ENCODE assay signal across 8 cellular contexts in genomic region chr5:82277987-82278710, GRCh38. TPM values are rescaled to one million over a fixed set of nuclear protein-coding genes. Genes with fewer than 3 reads are reported as not detected.
DNase-seq lines count a peak whose midpoint lies in the region; TF ChIP-seq lines count a peak whose summit lies in the region.

TSS of gene RPS23 (minus strand) at chr5:82278354. CDS start at chr5:82278323, 31 bp downstream.

- H3K27ac ChIP-seq in SK-N-MC: peak within 1 kb of the TSS; percentile 97
- peak within 1 kb of the TSS; percentile 90 for H3K27ac ChIP-seq in temporal lobe (ENCODE audit: low read depth, low read length)

- H3K9me3 Mint-ChIP-seq in activated naive CD4-positive, alpha-beta T cell treated with anti-CD3 and anti-CD28 coated beads, Interleukin-2, amount 10 ng/mL, durations not matched to agents 7 days and 5 days: no peaks in the 10 kb centered on the region

- H3K27ac Mint-ChIP-seq in activated naive CD4-positive, alpha-beta T cell treated with anti-CD3 and anti-CD28 coated beads, Interleukin-2, amount 10 ng/mL, durations not matched to agents 7 days and 5 days: peak within 1 kb of the TSS; percentile 97

- H3K36me3 ChIP-seq in SK-N-MC (ENCODE audit: insufficient read depth, low read length): peaks cover 43% of the 10 kb centered on the region

- H3K9ac ChIP-seq in SK-N-MC (ENCODE audit: insufficient read length): peak within 1 kb of the TSS; percentile 100

- peaks cover 38% of the 10 kb centered on the region for H3K36me3 Mint-ChIP-seq in activated naive CD4-positive, alpha-beta T cell treated with anti-CD3 and anti-CD28 coated beads, Interleukin-2, amount 10 ng/mL, durations not matched to agents 7 days and 5 days

- peak; percentile 96 for DNase-seq in GM03348 (ENCODE audit: low spot score)
- peak; percentile 88 for DNase-seq in HEK293T (ENCODE audit: extremely low spot score)
- peak; percentile 90 for DNase-seq in MV-4-11 (lab: John Stamatoyannopoulos, UW)
- DNase-seq in SK-N-MC (ENCODE audit: low read depth, low spot score): peak; percentile 92
- peak; percentile 92 for DNase-seq in activated naive CD4-positive, alpha-beta T cell treated with anti-CD3 and anti-CD28 coated beads, Interleukin-2, amount 10 ng/mL, durations not matched to agents 7 days and 5 days
- peak; percentile 93 for DNase-seq in globus pallidus (ENCODE audit: low spot score)
- DNase-seq in occipital lobe (lab: John Stamatoyannopoulos, UW): peak; percentile 86

- H3K4me1 Mint-ChIP-seq in activated naive CD4-positive, alpha-beta T cell treated with anti-CD3 and anti-CD28 coated beads, Interleukin-2, amount 10 ng/mL, durations not matched to agents 7 days and 5 days: peaks cover 53% of the 10 kb centered on the region

- POLR2A ChIA-PET in HEK293T (lab: Yijun Ruan, JAX): interaction anchor here (0.6 to 2.5 kb wide), 20 partner anchors 9 to 1263 kb away, joined by 3 to 26 read pairs (median 4); partner anchors contain the start of gene ZCCHC9

- peaks cover 4% of the 10 kb centered on the region for H3K27me3 Mint-ChIP-seq in activated naive CD4-positive, alpha-beta T cell treated with anti-CD3 and anti-CD28 coated beads, Interleukin-2, amount 10 ng/mL, durations not matched to agents 7 days and 5 days

- H3K4me3 Mint-ChIP-seq in activated naive CD4-positive, alpha-beta T cell treated with anti-CD3 and anti-CD28 coated beads, Interleukin-2, amount 10 ng/mL, durations not matched to agents 7 days and 5 days: peak within 1 kb of the TSS; percentile 91

- H3K9me3 ChIP-seq in SK-N-MC (ENCODE audit: low read depth, low read length): no peaks in the 10 kb centered on the region

- CTCF ChIA-PET in HEK293T (lab: Yijun Ruan, JAX): no interaction called here
- CTCF ChIA-PET in activated naive CD4-positive, alpha-beta T cell treated with anti-CD3 and anti-CD28 coated beads, Interleukin-2, amount 10 ng/mL, durations not matched to agents 7 days and 5 days (lab: Charles Lee): interaction anchor here (1.3 kb wide), 1 partner anchor 19 kb away, joined by 5 read pairs; no protein-coding TSS in a partner anchor

- peak within 1 kb of the TSS; percentile 97 for H3K4me3 ChIP-seq in SK-N-MC

TF ChIP-seq in HEK293T, 16 proteins besides CTCF, POLR2A, EP300 and RAD21:
- TF ChIP-seq SUZ12 (IDR thresholded peaks at IDR 0.05): no peak
- TF ChIP-seq SP1 (IDR thresholded peaks at IDR 0.05): no peak
- TF ChIP-seq, protein P1, sequence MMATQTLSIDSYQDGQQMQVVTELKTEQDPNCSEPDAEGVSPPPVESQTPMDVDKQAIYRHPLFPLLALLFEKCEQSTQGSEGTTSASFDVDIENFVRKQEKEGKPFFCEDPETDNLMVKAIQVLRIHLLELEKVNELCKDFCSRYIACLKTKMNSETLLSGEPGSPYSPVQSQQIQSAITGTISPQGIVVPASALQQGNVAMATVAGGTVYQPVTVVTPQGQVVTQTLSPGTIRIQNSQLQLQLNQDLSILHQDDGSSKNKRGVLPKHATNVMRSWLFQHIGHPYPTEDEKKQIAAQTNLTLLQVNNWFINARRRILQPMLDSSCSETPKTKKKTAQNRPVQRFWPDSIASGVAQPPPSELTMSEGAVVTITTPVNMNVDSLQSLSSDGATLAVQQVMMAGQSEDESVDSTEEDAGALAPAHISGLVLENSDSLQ (IDR thresholded peaks at IDR 0.05): no peak
- no peak for TF ChIP-seq LEF1 (IDR thresholded peaks at IDR 0.05; ENCODE audit: borderline replicate concordance)
- TF ChIP-seq FOXM1 (IDR thresholded peaks at IDR 0.05; ENCODE audit: borderline replicate concordance): no peak
- no peak for TF ChIP-seq HDGF (IDR thresholded peaks at IDR 0.05; ENCODE audit: borderline replicate concordance)
- TF ChIP-seq FOXA1 (IDR thresholded peaks at IDR 0.05): no peak
- TF ChIP-seq TARDBP (IDR thresholded peaks at IDR 0.05): no peak
- peak; percentile 72 for TF ChIP-seq L3MBTL2 (conservative IDR thresholded peaks at IDR 0.05)
- TF ChIP-seq ELF4 (IDR thresholded peaks at IDR 0.05): peak; percentile 20
- no peak for TF ChIP-seq CTBP1 (IDR thresholded peaks at IDR 0.05; ENCODE audit: borderline replicate concordance)
- no peak for TF ChIP-seq ZNF384 (IDR thresholded peaks at IDR 0.05)
- TF ChIP-seq ARNT (IDR thresholded peaks at IDR 0.05): no peak
- no peak for TF ChIP-seq FOXK2 (IDR thresholded peaks at IDR 0.05)
- 0 out of 2 replicates have a peak, but pooled peaks have one; percentile 35 for TF ChIP-seq NFRKB (IDR thresholded peaks at IDR 0.05)
- no peak for TF ChIP-seq BHLHE40 (IDR thresholded peaks at IDR 0.05; ENCODE audit: borderline replicate concordance)
TF ChIP-seq in HEK293T: peak in this region for 3.

RNA-seq across cellular contexts. Expression of gene RPS23, which starts in this region (rescaled TPM):
- total RNA-seq in occipital lobe (3,378 TPM), temporal lobe (3,054 TPM)

Comparison
In these comparisons a context has a peak if more than half of its experiments do, and no peak if none do; other contexts are left out.
1. Peak in every context shown above with its lines: DNase-seq, H3K4me3 ChIP-seq and H3K27ac ChIP-seq.